Comparison of ENCODE assay signal across 8 cellular contexts in genomic region chr1:172135076-172135672, GRCh38.
DNase-seq lines count a peak whose midpoint lies in the region; ATAC-seq, FAIRE-seq and TF ChIP-seq lines count a peak whose summit lies in the region.

No MANE protein-coding gene starts in this region.

- H3K79me2 ChIP-seq in GM12878 (ENCODE audit: control insufficient read depth, insufficient read depth, low read length) = no peaks in the 10 kb centered on the region

- WGBS in GM12878 (ENCODE audit: insufficient coverage, insufficient replicate concordance, low lambda C conversion rate, missing lambda C conversion rate) = 3% methylated on average over 2 of the region's 2 CpGs

- DNase-seq in HT-29 (ENCODE audit: low spot score) = peak; percentile 8
- no peak for DNase-seq in GM12878 (ENCODE audit: low read depth, low spot score)
- DNase-seq in mucosa of gallbladder (ENCODE audit: low spot score) = peak; percentile 15
- no peak for DNase-seq in frontal cortex (ENCODE audit: low spot score in 2 of 2)
- no peak for DNase-seq in GF-D8 (lab: John Stamatoyannopoulos, UW)
- DNase-seq in activated effector memory CD4-positive, alpha-beta T cell treated with anti-CD3 and anti-CD28 coated beads, Interleukin-2, amount 50 U/mL, for 16 hours = no peak
- DNase-seq in head of caudate nucleus = no peak

- CTCF ChIA-PET in GM12878 (lab: Yijun Ruan, JAX) = interaction anchor here (0.6 to 4.3 kb wide), 14 partner anchors 9 to 295 kb away, joined by 3 to 27 read pairs (median 4); partner anchors contain the start of gene C1orf105

- H4K20me1 ChIP-seq in GM12878 (ENCODE audit: control insufficient read depth, insufficient read depth) = no peaks in the 10 kb centered on the region

- no peaks in the 10 kb centered on the region; the same call in 2 of the 3 replicates for H3K9me3 ChIP-seq in GM12878 (replicated peaks; ENCODE audit: control insufficient read depth, insufficient read depth, low read length)

- no peak for TF ChIP-seq EP300 in GM12878 (IDR thresholded peaks at IDR 0.05; ENCODE audit: borderline replicate concordance in 1 of 2, control insufficient read depth in 1 of 2, low read depth in 2 of 2, low read length in 2 of 2)

- H3K4me1 ChIP-seq in GM12878 (ENCODE audit: control insufficient read depth, insufficient read depth, low read length) = no peaks in the 10 kb centered on the region

- no peak overlapping the region for H3K4me2 ChIP-seq in GM12878 (ENCODE audit: control insufficient read depth, insufficient read depth)

- no peak overlapping the region for H3K27ac ChIP-seq in GM12878 (ENCODE audit: control insufficient read depth, insufficient read depth)

- peak; percentile 59 for TF ChIP-seq CTCF in GM12801 (IDR thresholded peaks at IDR 0.05; ENCODE audit: extremely low read depth, insufficient read length)
- peak; percentile 35 to 63 (median 56) for TF ChIP-seq CTCF in GM12878 (IDR thresholded peaks at IDR 0.05 in 2 of 3, conservative IDR thresholded peaks at IDR 0.05 in 1 of 3; ENCODE audit: control insufficient read depth in 2 of 3, extremely low read depth in 1 of 3, insufficient read depth in 1 of 3, low read depth in 3 of 3, low read length in 3 of 3)

- no TSS peak for BruUV-seq in GM12878 (replicated peaks; lab: Mats Ljungman, UMichigan)

- FAIRE-seq in GM12878 (lab: Jason Lieb, UNC) = no peak
- no peak for FAIRE-seq in frontal cortex (lab: Jason Lieb, UNC)

- ATAC-seq in GM12878 = peak; percentile 62

- in situ Hi-C loops in GM12878 (cut with MboI) = no loop called here

- no peak overlapping the region for H2AFZ ChIP-seq in GM12878 (ENCODE audit: control insufficient read depth, low read depth, low read length)

- POLR2A ChIA-PET in GM12878 (lab: Charles Lee) = no interaction called here

- H3K4me3 ChIP-seq in GM12878 = no peak overlapping the region

- intact Hi-C loops in GM12878 (cut with micrococcal nuclease; ENCODE audit: unreplicated experiment) = loop anchor here (2.0 kb wide), 2 partner anchors 46 to 264 kb away; no protein-coding TSS in a partner anchor
- intact Hi-C loops in head of caudate nucleus (cut with DNase I) = no loop called here

- H3K9ac ChIP-seq in GM12878 (ENCODE audit: control insufficient read depth, insufficient read depth, low read length) = no peak overlapping the region

- SMC1A ChIA-PET in GM12878 (lab: Charles Lee; ENCODE audit: uncharacterized antibody, unreplicated experiment) = interaction anchor here (0.9 to 6.1 kb wide), 8 partner anchors 8 to 264 kb away, joined by 3 to 39 read pairs (median 4); no protein-coding TSS in a partner anchor

- H3K36me3 ChIP-seq in GM12878 (ENCODE audit: control insufficient read depth in 2 of 2, insufficient read depth in 2 of 2, low read length in 1 of 2) = no peaks in the 10 kb centered on the region

- TF ChIP-seq POLR2A in GM12878 (IDR thresholded peaks at IDR 0.05; ENCODE audit: low read depth, low read length) = no peak

- peak; percentile 77 for TF ChIP-seq RAD21 in GM12878 (IDR thresholded peaks at IDR 0.05; ENCODE audit: insufficient read depth, low read depth, low read length)

- RAD21 ChIA-PET in GM12878 (lab: Charles Lee; ENCODE audit: unreplicated experiment) = interaction anchor here (1.0 to 4.3 kb wide), 4 partner anchors 46 to 264 kb away, joined by 5 to 24 read pairs (median 6); no protein-coding TSS in a partner anchor

- H3K27me3 ChIP-seq in GM12878 (replicated peaks in 1 of 2; ENCODE audit: control insufficient read depth in 2 of 2, insufficient read depth in 2 of 2, low read length in 1 of 2) = no peaks in the 10 kb centered on the region

TF ChIP-seq in GM12878, 131 proteins besides CTCF, POLR2A, EP300 and RAD21:
- 0 out of 2 replicates have a peak, but pooled peaks have one; percentile 20 for TF ChIP-seq YY1 (IDR thresholded peaks at IDR 0.05; ENCODE audit: low read depth, low read length)
- no peak for TF ChIP-seq RELB (IDR thresholded peaks at IDR 0.05; ENCODE audit: low read depth)
- peak; percentile 91 for TF ChIP-seq ZNF24 (IDR thresholded peaks at IDR 0.05)
- TF ChIP-seq TCF12 (IDR thresholded peaks at IDR 0.05; ENCODE audit: low read depth, low read length) = no peak
- peak; percentile 66; the same call in 1 of the 2 replicates for TF ChIP-seq SMC3 (IDR thresholded peaks at IDR 0.05; ENCODE audit: borderline replicate concordance, low read length)

Comparison
In these comparisons a context has a peak if more than half of its experiments do, and no peak if none do; other contexts are left out.
1. DNase-seq: peak in HT-29 (single experiment) and mucosa of gallbladder (single experiment); none in GM12878 (single experiment), frontal cortex (0 of 2), GF-D8 (single experiment), activated effector memory CD4-positive, alpha-beta T cell treated with anti-CD3 and anti-CD28 coated beads, Interleukin-2, amount 50 U/mL, for 16 hours (single experiment) and head of caudate nucleus (0 of 42).